Comparison of ENCODE assay signal across 1 cellular context in the genomic region with DNA sequence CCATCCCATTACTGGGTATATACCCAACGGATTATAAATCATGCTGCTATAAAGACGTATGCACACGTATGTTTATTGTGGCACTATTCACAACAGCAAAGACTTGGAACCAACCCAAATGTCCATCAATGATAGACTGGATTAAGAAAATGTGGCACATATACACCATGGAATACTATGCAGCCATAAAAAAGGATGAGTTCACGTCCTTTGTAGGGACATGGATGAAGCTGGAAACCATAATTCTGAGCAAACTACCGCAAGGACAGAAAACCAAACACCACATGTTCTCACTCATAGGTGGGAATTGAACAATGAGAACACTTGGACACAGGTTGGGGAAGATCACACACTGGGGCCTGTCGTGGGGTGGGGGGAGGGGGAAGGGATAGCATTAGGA.
TF ChIP-seq lines count a peak whose summit lies in the region.
"Not testable (repeated sequence)": the region's sequence is repeated elsewhere in the genome, so short reads cannot be mapped to it uniquely, and the experiment has no call there.

No MANE protein-coding gene starts in this region.

- not testable (repeated sequence) for TF ChIP-seq CTCF in HEK293 (tag by site-specific recombination; IDR thresholded peaks at IDR 0.05)

- H3K36me3 ChIP-seq in HEK293 (ENCODE audit: control insufficient read depth in 2 of 2, insufficient read depth in 1 of 2, low read length in 2 of 2) = not testable (repeated sequence)

- CTCF ChIA-PET in HEK293 (lab: Yijun Ruan, JAX) = not testable (repeated sequence)

- POLR2A ChIA-PET in HEK293 (lab: Yijun Ruan, JAX) = not testable (repeated sequence)

- not testable (repeated sequence) for H3K9me3 ChIP-seq in HEK293 (ENCODE audit: control insufficient read depth, insufficient read depth, low read depth, low read length)

- H3K4me3 ChIP-seq in HEK293 (ENCODE audit: low read depth, low read length) = not testable (repeated sequence)

- not testable (repeated sequence) for H3K4me1 ChIP-seq in HEK293 (ENCODE audit: control insufficient read depth, insufficient read depth, low read length)

- H3K27ac ChIP-seq in HEK293 (ENCODE audit: extremely low read depth, low read depth, low read length) = not testable (repeated sequence)

TF ChIP-seq in HEK293, 187 proteins besides CTCF, POLR2A, EP300 and RAD21:
- TF ChIP-seq, protein P1, sequence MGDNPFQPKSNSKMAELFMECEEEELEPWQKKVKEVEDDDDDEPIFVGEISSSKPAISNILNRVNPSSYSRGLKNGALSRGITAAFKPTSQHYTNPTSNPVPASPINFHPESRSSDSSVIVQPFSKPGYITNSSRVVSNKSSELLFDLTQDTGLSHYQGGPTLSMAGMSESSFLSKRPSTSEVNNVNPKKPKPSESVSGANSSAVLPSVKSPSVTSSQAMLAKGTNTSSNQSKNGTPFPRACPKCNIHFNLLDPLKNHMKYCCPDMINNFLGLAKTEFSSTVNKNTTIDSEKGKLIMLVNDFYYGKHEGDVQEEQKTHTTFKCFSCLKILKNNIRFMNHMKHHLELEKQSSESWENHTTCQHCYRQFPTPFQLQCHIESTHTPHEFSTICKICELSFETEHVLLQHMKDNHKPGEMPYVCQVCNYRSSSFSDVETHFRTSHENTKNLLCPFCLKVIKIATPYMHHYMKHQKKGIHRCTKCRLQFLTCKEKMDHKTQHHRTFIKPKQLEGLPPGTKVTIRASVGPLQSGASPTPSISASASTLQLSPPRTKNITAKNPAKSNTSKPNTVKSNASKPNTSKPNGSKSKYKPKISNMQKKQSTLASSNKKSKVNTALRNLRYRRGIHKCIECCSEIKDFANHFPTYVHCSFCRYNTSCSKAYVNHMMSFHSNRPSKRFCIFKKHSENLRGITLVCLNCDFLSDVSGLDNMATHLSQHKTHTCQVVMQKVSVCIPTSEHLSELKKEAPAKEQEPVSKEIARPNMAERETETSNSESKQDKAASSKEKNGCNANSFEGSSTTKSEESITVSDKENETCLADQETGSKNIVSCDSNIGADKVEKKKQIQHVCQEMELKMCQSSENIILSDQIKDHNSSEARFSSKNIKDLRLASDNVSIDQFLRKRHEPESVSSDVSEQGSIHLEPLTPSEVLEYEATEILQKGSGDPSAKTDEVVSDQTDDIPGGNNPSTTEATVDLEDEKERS (tag by site-specific recombination; IDR thresholded peaks at IDR 0.05) = 0 out of 2 replicates have a peak, but pooled peaks have one; percentile 61
- TF ChIP-seq ZNF146 (tag by site-specific recombination; IDR thresholded peaks at IDR 0.05) = peak; percentile 59; the same call in 1 of the 2 replicates
